16 cellular contexts compared by ENCODE assay signal in the genomic region with DNA sequence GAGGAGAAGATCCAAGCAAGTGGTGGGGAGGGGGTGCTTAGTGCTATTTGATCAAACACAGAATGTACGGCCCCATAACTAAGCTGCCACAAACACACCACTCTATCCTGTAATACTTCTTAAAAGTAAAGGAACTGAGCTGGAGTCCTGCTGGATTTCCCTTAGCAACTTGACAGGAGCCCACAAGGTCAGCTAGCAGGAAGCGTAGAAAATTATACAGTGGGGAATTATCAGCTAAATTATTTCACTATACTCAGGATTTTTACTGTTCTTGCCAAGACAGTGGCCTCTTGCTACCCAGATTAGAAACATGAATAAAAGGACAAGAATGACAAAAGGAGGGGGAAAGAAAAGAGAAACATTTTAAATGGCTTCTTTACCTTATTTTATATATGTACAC.
DNase-seq lines count a peak whose midpoint lies in the region; ATAC-seq and TF ChIP-seq lines count a peak whose summit lies in the region.
"Had no signal": no experiment of that assay in that cellular context is flagged by ENCODE, and none has a peak within 500 bp of the region (broad histone marks: within the 10 kb centered on the region; RNA-seq: fewer than 3 reads in every experiment).

No MANE protein-coding gene starts in this region.

- H3K27ac ChIP-seq in heart right ventricle: peak overlapping the region in 5 of 10 donors; percentile 5 to 90 (median 25)
- peak overlapping the region in 6 of 8 donors; percentile 9 to 68 (median 57) for H3K27ac ChIP-seq in spleen

- H3K27me3 ChIP-seq in heart right ventricle: no peaks in the 10 kb centered on the region
- no peaks in the 10 kb centered on the region for H3K27me3 ChIP-seq in spleen (replicated peaks in 1 of 7)

- intact Hi-C loops in heart right ventricle (cut with DNase I): no loop called here
- intact Hi-C loops in Right ventricle myocardium inferior (cut with DNase I): no loop called here
- intact Hi-C loops in spleen (cut with DNase I; ENCODE audit: low total_unique reads): no loop called here

- no peak for DNase-seq in heart right ventricle
- no peak for DNase-seq in Right ventricle myocardium inferior (ENCODE audit: missing footprints)
- peak; percentile 77 for DNase-seq in NCI-H69 (lab: John Stamatoyannopoulos, UW)
- DNase-seq in fibroblast of pulmonary artery (ENCODE audit: low read depth): peak; percentile 17
- DNase-seq in spleen: no peak
- DNase-seq in stimulated activated CD4-positive, alpha-beta T cell treated with anti-CD3 and anti-CD28 coated beads, Interleukin-12 subunit alpha, Interleukin-12 subunit beta, amount 100 ng/mL, for 4 hours: no peak
- no peak for DNase-seq in COLO668 (lab: John Stamatoyannopoulos, UW; ENCODE audit: unreplicated experiment)
- DNase-seq: CD4-positive, alpha-beta memory T cell; GOT3; MM.1S; NCI-H1092; NCI-H1436 treated with DMSO at 0.1 percent for 48 hours; NCI-H2081; NCI-H510A; NCI-H82; SIG-M5 had no signal

- WGBS in heart right ventricle, 2 donors: 28 to 37% methylated on average over 2 of the region's 2 CpGs
- 65 to 77% (median 67%) methylated on average over 2 of the region's 2 CpGs for WGBS in spleen, 5 donors

- no peaks in the 10 kb centered on the region for H3K36me3 ChIP-seq in heart right ventricle
- H3K36me3 ChIP-seq in spleen: no peaks in the 10 kb centered on the region

- H3K9me3 ChIP-seq in heart right ventricle (no peaks in the 10 kb centered on the region), spleen (no peaks in the 10 kb centered on the region)

- no peak for TF ChIP-seq POLR2A in spleen (IDR thresholded peaks at IDR 0.05)

- no peak overlapping the region for H3K4me3 ChIP-seq in heart right ventricle
- H3K4me3 ChIP-seq in fibroblast of pulmonary artery (replicated peaks; ENCODE audit: low read depth, low read length): no peak overlapping the region
- no peak overlapping the region for H3K4me3 ChIP-seq in spleen

- peaks cover 0 to 56% (median 40%) of the 10 kb centered on the region in 9 donors for H3K4me1 ChIP-seq in heart right ventricle
- H3K4me1 ChIP-seq in spleen: peaks cover 0 to 37% (median 5%) of the 10 kb centered on the region in 6 donors

- ATAC-seq in heart right ventricle: peak in 5 of 8 donors; percentile 23 to 58 (median 37)
- no peak for ATAC-seq in Right ventricle myocardium inferior

- TF ChIP-seq CTCF in heart right ventricle (IDR thresholded peaks at IDR 0.05) (no peak), fibroblast of pulmonary artery (IDR thresholded peaks at IDR 0.05; ENCODE audit: low read length, missing control alignments) (no peak), spleen (IDR thresholded peaks at IDR 0.05 in 8 of 11, conservative IDR thresholded peaks at IDR 0.05 in 3 of 11) (no peak)

Comparison
In these comparisons a context has a peak if more than half of its experiments do, and no peak if none do; other contexts are left out.
1. DNase-seq: peak in NCI-H69 (single experiment) and fibroblast of pulmonary artery (single experiment); none in heart right ventricle (0 of 2), Right ventricle myocardium inferior (single experiment), spleen (single experiment), stimulated activated CD4-positive, alpha-beta T cell treated with anti-CD3 and anti-CD28 coated beads, Interleukin-12 subunit alpha, Interleukin-12 subunit beta, amount 100 ng/mL, for 4 hours (single experiment) and COLO668 (single experiment).